ENCODE assay signal across 15 cellular contexts in the genomic region with DNA sequence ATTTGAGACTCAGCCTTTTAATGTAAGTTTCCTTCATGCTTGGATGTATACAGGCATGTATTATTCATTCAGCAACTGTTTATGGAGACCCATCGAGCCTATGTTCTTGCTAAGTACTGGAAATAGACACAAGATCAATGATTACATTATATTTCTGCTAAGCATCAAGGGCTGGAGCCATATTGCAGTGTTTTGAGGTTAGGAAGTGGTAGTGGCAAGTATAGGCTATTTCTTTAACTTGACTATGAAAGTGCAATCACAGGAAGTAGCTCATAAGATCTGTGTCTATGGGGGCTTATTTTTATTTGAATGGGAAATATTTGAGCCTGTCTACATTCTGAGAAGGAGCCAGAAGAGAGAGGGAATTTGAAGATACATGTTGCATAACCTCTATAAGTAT.
DNase-seq lines count a peak whose midpoint lies in the region; FAIRE-seq and TF ChIP-seq lines count a peak whose summit lies in the region.
"Had no signal": no experiment of that assay in that cellular context is flagged by ENCODE, and none has a peak within 500 bp of the region (broad histone marks: within the 10 kb centered on the region; RNA-seq: fewer than 3 reads in every experiment).

No MANE protein-coding gene starts in this region.

- H3K27me3 ChIP-seq in Karpas-422 (ENCODE audit: low read length) (no peaks in the 10 kb centered on the region), parathyroid adenoma (ENCODE audit: control insufficient read depth, insufficient read depth, low read length) (no peaks in the 10 kb centered on the region), testis (no peaks in the 10 kb centered on the region)
- H3K27me3 ChIP-seq: BLaER1 had no signal

- no peak for TF ChIP-seq POLR2A in testis (IDR thresholded peaks at IDR 0.05)

- DNase-seq in Karpas-422 (peak; percentile 59), foreskin melanocyte (peak; percentile 9), RWPE1 (ENCODE audit: low spot score) (no peak), testis (no peak)
- DNase-seq in stimulated activated CD4-positive, alpha-beta T cell treated with anti-CD3 and anti-CD28 coated beads, Interleukin-15, amount 100 ng/mL, for 24 hours = no peak
- DNase-seq: 8988T; Calu3; CD4-positive, alpha-beta memory T cell; DMS79 treated with DMSO at 0.1 percent for 48 hours; GM23248; HCEC 1CT had no signal

- WGBS in testis, 2 donors = 86 to 91% methylated on average over 1 of the region's 1 CpG

- H3K27ac ChIP-seq in Karpas-422 (ENCODE audit: low read length) = no peak overlapping the region; the same call in 1 of the 2 replicates
- no peak overlapping the region for H3K27ac ChIP-seq in parathyroid adenoma
- no peak overlapping the region for H3K27ac ChIP-seq in RWPE1
- H3K27ac ChIP-seq in testis = no peak overlapping the region
- H3K27ac ChIP-seq: BLaER1, GM23248 had no signal

- H3K36me3 ChIP-seq in Karpas-422 (ENCODE audit: insufficient read depth, low read length) (no peaks in the 10 kb centered on the region), parathyroid adenoma (ENCODE audit: control insufficient read depth, insufficient read depth, low read length) (no peaks in the 10 kb centered on the region), testis (ENCODE audit: low read depth, missing control alignments) (no peaks in the 10 kb centered on the region)

- intact Hi-C loops in testis (cut with DNase I; ENCODE audit: low total_unique reads) = no loop called here

- H3K4me1 ChIP-seq in Karpas-422 (ENCODE audit: low read length) (peaks cover 37% of the 10 kb centered on the region), parathyroid adenoma (peaks cover 4% of the 10 kb centered on the region), testis (no peaks in the 10 kb centered on the region)
- H3K4me1 ChIP-seq: BLaER1 had no signal

- no peaks in the 10 kb centered on the region for H3K9me3 ChIP-seq in Karpas-422 (ENCODE audit: low read length)
- H3K9me3 ChIP-seq in parathyroid adenoma (ENCODE audit: control insufficient read depth, low read length) = no peaks in the 10 kb centered on the region
- no peaks in the 10 kb centered on the region for H3K9me3 ChIP-seq in testis
- H3K9me3 ChIP-seq: BLaER1 had no signal

- POLR2A ChIA-PET in RWPE1 (lab: Yijun Ruan, JAX; ENCODE audit: low non-redundant PET) = no interaction called here

- no peaks in the 10 kb centered on the region for H3K9me2 ChIP-seq in Karpas-422 (replicated peaks; ENCODE audit: insufficient read depth, low read length)

- CTCF ChIA-PET in RWPE1 (lab: Yijun Ruan, JAX) = no interaction called here

- FAIRE-seq in G401.6 (lab: Jason Lieb, UNC) = peak; percentile 15
- FAIRE-seq: GM12878 had no signal

- peak overlapping the region; percentile 55 for H3K4me2 ChIP-seq in Karpas-422 (ENCODE audit: low read depth, low read length, poor library complexity, severe bottlenecking)
- H3K4me2 ChIP-seq in parathyroid adenoma (ENCODE audit: low read length) = no peak overlapping the region
- H3K4me2 ChIP-seq: BLaER1 had no signal

- TF ChIP-seq CTCF in parathyroid adenoma (IDR thresholded peaks at IDR 0.05) (no peak), RWPE1 (conservative IDR thresholded peaks at IDR 0.05; ENCODE audit: low read depth) (no peak), testis (IDR thresholded peaks at IDR 0.05) (no peak)

- H3K9ac ChIP-seq in Karpas-422 (ENCODE audit: low read length) (no peak overlapping the region), parathyroid adenoma (no peak overlapping the region)
- H3K9ac ChIP-seq: BLaER1, GM23248 had no signal

- H3K79me2 ChIP-seq in Karpas-422 (ENCODE audit: low read length) (no peaks in the 10 kb centered on the region), parathyroid adenoma (no peaks in the 10 kb centered on the region)

- no peaks in the 10 kb centered on the region for H4K20me1 ChIP-seq in Karpas-422 (ENCODE audit: insufficient read depth, low read depth, low read length)
- H4K20me1 ChIP-seq: BLaER1 had no signal

- H3K4me3 ChIP-seq in Karpas-422 (ENCODE audit: low read length) = no peak overlapping the region
- H3K4me3 ChIP-seq in parathyroid adenoma (ENCODE audit: low read depth, low read length) = no peak overlapping the region
- no peak overlapping the region for H3K4me3 ChIP-seq in testis
- H3K4me3 ChIP-seq: BLaER1, GM12878, GM23248 had no signal

- H2AFZ ChIP-seq in Karpas-422 (ENCODE audit: low read length) (peak overlapping the region; percentile 47), parathyroid adenoma (peak overlapping the region; percentile 35)
- H2AFZ ChIP-seq: GM23248 had no signal

Comparison
In these comparisons a context has a peak if more than half of its experiments do, and no peak if none do; other contexts are left out.
1. DNase-seq: peak in Karpas-422 (single experiment) and foreskin melanocyte (single experiment); none in RWPE1 (single experiment), stimulated activated CD4-positive, alpha-beta T cell treated with anti-CD3 and anti-CD28 coated beads, Interleukin-15, amount 100 ng/mL, for 24 hours (single experiment) and testis (single experiment).